ENCODE assay signal across 19 cellular contexts in the genomic region with DNA sequence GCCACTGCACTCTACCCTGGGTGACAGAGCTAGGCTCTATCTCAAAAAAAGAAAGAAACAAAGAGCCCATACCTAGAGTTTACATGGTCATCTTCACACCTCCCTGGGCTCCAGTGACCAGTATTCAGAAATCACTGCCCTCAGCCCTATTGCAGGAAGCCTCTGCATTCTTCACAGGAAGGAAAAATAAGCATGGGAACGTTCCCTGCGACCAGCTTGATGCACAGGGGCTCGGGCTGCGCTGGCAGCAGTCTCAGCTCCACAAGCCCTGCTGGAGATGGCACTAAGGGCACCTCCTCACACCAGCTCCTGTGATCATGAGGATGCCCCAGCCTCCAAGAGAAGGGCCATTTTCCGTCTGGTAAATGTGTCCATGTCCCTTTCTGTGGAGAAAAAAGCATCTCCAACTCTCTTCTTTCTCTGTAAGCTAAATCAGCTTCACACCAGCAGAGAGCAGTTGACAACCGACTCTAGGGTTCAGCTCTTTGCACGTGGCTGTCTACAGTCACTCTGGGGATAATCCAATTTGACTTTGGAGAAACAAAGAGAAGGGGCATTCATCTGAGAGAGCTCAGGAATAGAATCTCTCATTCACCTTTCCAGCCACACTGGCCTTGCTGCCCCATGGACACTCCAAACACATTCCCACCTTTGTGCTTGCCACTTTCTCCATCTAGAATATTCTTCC. TPM values are rescaled to one million over a fixed set of nuclear protein-coding genes. Genes with fewer than 3 reads are reported as not detected.
"Had no signal": no experiment of that assay in that cellular context is flagged by ENCODE, and none has a peak within 500 bp of the region (broad histone marks: within the 10 kb centered on the region; RNA-seq: fewer than 3 reads in every experiment).

No MANE protein-coding gene starts in this region.

- H3K4me2 ChIP-seq: hepatocyte had no signal

- H2AFZ ChIP-seq: hepatocyte, parathyroid adenoma had no signal

- H3K9me3 ChIP-seq: suprapubic skin had no signal

- H3K27ac ChIP-seq: cardiac muscle cell, hepatocyte, parathyroid adenoma, suprapubic skin had no signal

- H3K9ac ChIP-seq: parathyroid adenoma had no signal

- ATAC-seq: activated CD4-positive, CD25-positive, alpha-beta regulatory T cell treated with anti-CD3 and anti-CD28 coated beads, Interleukin-2, amount 50 U/mL, for 24 hours; activated CD8-positive, alpha-beta T cell treated with anti-CD3 and anti-CD28 coated beads, Interleukin-2, amount 10 ng/mL, durations not matched to agents 7 days and 5 days; left colon; naive thymus-derived CD4-positive, alpha-beta T cell had no signal

- H3K27me3 ChIP-seq: cardiac muscle cell, hepatocyte, suprapubic skin had no signal

- H3K36me3 ChIP-seq: cardiac muscle cell, suprapubic skin had no signal

- DNase-seq: activated CD4-positive, alpha-beta T cell treated with anti-CD3 and anti-CD28 coated beads, Interleukin-2, amount 10 ng/mL, durations not matched to agents 7 days and 5 days; activated CD8-positive, alpha-beta T cell treated with anti-CD3 and anti-CD28 coated beads, Interleukin-2, amount 10 ng/mL, durations not matched to agents 7 days and 5 days; activated naive CD4-positive, alpha-beta T cell treated with Interleukin-2 at 50 U/mL for 16 hours; activated naive CD8-positive, alpha-beta T cell treated with anti-CD3 and anti-CD28 coated beads, Interleukin-2, amount 10 ng/mL, durations not matched to agents 7 days and 5 days; activated T-cell treated with anti-CD3 and anti-CD28 coated beads, Interleukin-2, amount 50 U/mL, for 24 hours; amygdala; left colon; mesenchymal stem cell; naive thymus-derived CD4-positive, alpha-beta T cell; stimulated activated CD8-positive, alpha-beta memory T cell treated with anti-CD3 and anti-CD28 coated beads, Interleukin-4, amount 100 ng/mL, for 48 hours; stimulated activated naive CD4-positive, alpha-beta T cell; T1000 had no signal

- H3K79me2 ChIP-seq: hepatocyte, parathyroid adenoma had no signal

- H3K4me1 ChIP-seq: parathyroid adenoma, suprapubic skin had no signal

- H3K4me3 ChIP-seq: cardiac muscle cell, hepatocyte, suprapubic skin had no signal

RNA-seq across cellular contexts. Expression of a gene that starts 33.1 kb away (rescaled TPM):
- total RNA-seq: activated CD4-positive, alpha-beta T cell treated with anti-CD3 and anti-CD28 coated beads, Interleukin-2, amount 10 ng/mL, durations not matched to agents 7 days and 5 days; activated CD8-positive, alpha-beta T cell treated with anti-CD3 and anti-CD28 coated beads, Interleukin-2, amount 10 ng/mL, durations not matched to agents 7 days and 5 days; activated naive CD8-positive, alpha-beta T cell treated with anti-CD3 and anti-CD28 coated beads, Interleukin-2, amount 10 ng/mL, durations not matched to agents 7 days and 5 days; activated T-helper 2 cell treated with anti-CD3 and anti-CD28 coated beads, Interferon-gamma antibody, Interleukin-2, Interleukin-4, amounts not matched to agents 10 μg/mL and 5 μg/mL and 100 μg/mL, durations not matched to agents 14 hours and 24 hours and 36 hours; T-helper 1 cell treated with Interleukin-12 subunit alpha and Interleukin-12 subunit beta and Interleukin-4 antibody, amounts not matched to agents 30 ng/mL and 1 ng/mL, for 36 hours had no signal
- polyA plus RNA-seq: naive thymus-derived CD4-positive, alpha-beta T cell had no signal
